18 cellular contexts compared by ENCODE assay signal in genomic region chr1:32666866-32667566, GRCh38. TPM values are rescaled to one million over a fixed set of nuclear protein-coding genes. Genes with fewer than 3 reads are reported as not detected.
DNase-seq lines count a peak whose midpoint lies in the region; ATAC-seq and TF ChIP-seq lines count a peak whose summit lies in the region.
"Had no signal": no experiment of that assay in that cellular context is flagged by ENCODE, and none has a peak within 500 bp of the region (broad histone marks: within the 10 kb centered on the region; RNA-seq: fewer than 3 reads in every experiment).

No MANE protein-coding gene starts in this region.

- CTCF ChIA-PET in activated CD8-positive, alpha-beta T cell treated with anti-CD3 and anti-CD28 coated beads for 36 hours (lab: Charles Lee): no interaction called here
- CTCF ChIA-PET in activated CD8-positive, alpha-beta T cell treated with anti-CD3 and anti-CD28 coated beads, Interleukin-2, amount 10 ng/mL, durations not matched to agents 7 days and 5 days (lab: Charles Lee): no interaction called here

- no peak overlapping the region for H2BK15ac ChIP-seq in mesendoderm (replicated peaks; ENCODE audit: low read depth)

- H3K27me3 Mint-ChIP-seq in activated CD8-positive, alpha-beta T cell treated with anti-CD3 and anti-CD28 coated beads for 36 hours: no peaks in the 10 kb centered on the region
- no peaks in the 10 kb centered on the region for H3K27me3 Mint-ChIP-seq in activated CD8-positive, alpha-beta T cell treated with anti-CD3 and anti-CD28 coated beads, Interleukin-2, amount 10 ng/mL, durations not matched to agents 7 days and 5 days (ENCODE audit: low read depth)
- H3K27me3 Mint-ChIP-seq in endothelial cell (ENCODE audit: unreplicated experiment) (peaks cover 1% of the 10 kb centered on the region), type B pancreatic cell (no peaks in the 10 kb centered on the region)
- H3K27me3 Mint-ChIP-seq: naive B cell had no signal

- H4K8ac ChIP-seq in mesendoderm (ENCODE audit: low read depth, low read length): no peak overlapping the region

- H3K36me3 ChIP-seq in mesendoderm (ENCODE audit: control insufficient read depth, insufficient read depth, low read length) (peaks cover 13% of the 10 kb centered on the region), prostate gland (peaks cover 0 to 22% of the 10 kb centered on the region in 2 donors)

- TF ChIP-seq POLR2A in prostate gland (IDR thresholded peaks at IDR 0.05): no peak

- peaks cover 2% of the 10 kb centered on the region for H3K79me1 ChIP-seq in mesendoderm (ENCODE audit: low read length)

- no peak overlapping the region for H3K56ac ChIP-seq in mesendoderm (ENCODE audit: low read length)

- no peaks in the 10 kb centered on the region for H3K9me3 ChIP-seq in prostate gland
- H3K9me3 ChIP-seq: gastroesophageal sphincter, pancreas, SJSA1 had no signal

- H3K79me2 ChIP-seq in mesendoderm (ENCODE audit: control insufficient read depth, insufficient read depth, low read length): peaks cover 5% of the 10 kb centered on the region

- H2BK5ac ChIP-seq in mesendoderm (ENCODE audit: low read length): no peak overlapping the region

- no peak overlapping the region for H2AK5ac ChIP-seq in mesendoderm (ENCODE audit: low read length)

- no peak overlapping the region for H3K23ac ChIP-seq in mesendoderm (ENCODE audit: low read length)

- TF ChIP-seq CTCF in activated CD8-positive, alpha-beta T cell treated with anti-CD3 and anti-CD28 coated beads for 36 hours (IDR thresholded peaks at IDR 0.05): no peak
- no peak for TF ChIP-seq CTCF in endothelial cell (IDR thresholded peaks at IDR 0.05; ENCODE audit: unreplicated experiment)
- TF ChIP-seq CTCF in type B pancreatic cell (conservative IDR thresholded peaks at IDR 0.05): no peak
- no peak for TF ChIP-seq CTCF in prostate gland (IDR thresholded peaks at IDR 0.05)

- H3K9ac ChIP-seq in mesendoderm (ENCODE audit: low read length): no peak overlapping the region
- H3K9ac ChIP-seq: KMS-11 had no signal

- peaks cover 45% of the 10 kb centered on the region for H3K36me3 Mint-ChIP-seq in activated CD8-positive, alpha-beta T cell treated with anti-CD3 and anti-CD28 coated beads for 36 hours (ENCODE audit: low read depth)
- peaks cover 50% of the 10 kb centered on the region for H3K36me3 Mint-ChIP-seq in activated CD8-positive, alpha-beta T cell treated with anti-CD3 and anti-CD28 coated beads, Interleukin-2, amount 10 ng/mL, durations not matched to agents 7 days and 5 days (ENCODE audit: low read depth)
- H3K36me3 Mint-ChIP-seq in endothelial cell (ENCODE audit: low read depth, unreplicated experiment) (peaks cover 37% of the 10 kb centered on the region), type B pancreatic cell (peaks cover 33% of the 10 kb centered on the region)

- intact Hi-C loops in activated CD8-positive, alpha-beta T cell treated with anti-CD3 and anti-CD28 coated beads for 36 hours (cut with micrococcal nuclease): no loop called here
- intact Hi-C loops in prostate gland (cut with DNase I): no loop called here

- no peak overlapping the region for H4K5ac ChIP-seq in mesendoderm (ENCODE audit: low read length)

- H3K27ac Mint-ChIP-seq in activated CD8-positive, alpha-beta T cell treated with anti-CD3 and anti-CD28 coated beads for 36 hours: peak overlapping the region; percentile 13
- H3K27ac Mint-ChIP-seq in activated CD8-positive, alpha-beta T cell treated with anti-CD3 and anti-CD28 coated beads, Interleukin-2, amount 10 ng/mL, durations not matched to agents 7 days and 5 days: no peak overlapping the region
- H3K27ac Mint-ChIP-seq in endothelial cell (ENCODE audit: unreplicated experiment): no peak overlapping the region
- H3K27ac Mint-ChIP-seq in type B pancreatic cell: peak overlapping the region; percentile 54
- H3K27ac Mint-ChIP-seq: T-helper 2 cell treated with Interferon-gamma antibody and Interleukin-4, amounts not matched to agents 5 μg/mL and 100 μg/mL, for 36 hours had no signal

- no peaks in the 10 kb centered on the region for H3K4me1 ChIP-seq in mesendoderm (ENCODE audit: control insufficient read depth, low read depth, low read length)
- no peaks in the 10 kb centered on the region for H3K4me1 ChIP-seq in prostate gland (replicated peaks)
- H3K4me1 ChIP-seq: pancreas, SJSA1 had no signal

- H3K27me3 ChIP-seq in mesendoderm (ENCODE audit: insufficient read depth, low read length, poor library complexity) (no peaks in the 10 kb centered on the region), prostate gland (replicated peaks; ENCODE audit: insufficient read depth) (no peaks in the 10 kb centered on the region)
- H3K27me3 ChIP-seq: gastroesophageal sphincter, pancreas, SJSA1 had no signal

- no peak for ATAC-seq in activated CD8-positive, alpha-beta T cell treated with anti-CD3 and anti-CD28 coated beads for 36 hours
- no peak for ATAC-seq in activated CD8-positive, alpha-beta T cell treated with anti-CD3 and anti-CD28 coated beads, Interleukin-2, amount 10 ng/mL, durations not matched to agents 7 days and 5 days
- ATAC-seq in HG03571 (IDR thresholded peaks at IDR 0.05; ENCODE audit: unreplicated experiment): no peak
- ATAC-seq in GM18511 (IDR thresholded peaks at IDR 0.05; ENCODE audit: unreplicated experiment): no peak
- ATAC-seq: pancreas had no signal

- H3K4ac ChIP-seq in mesendoderm (ENCODE audit: low read depth, low read length): no peak overlapping the region

- H3K4me3 ChIP-seq in mesendoderm (ENCODE audit: low read length) (no peak overlapping the region), prostate gland (no peak overlapping the region)
- H3K4me3 ChIP-seq: gastroesophageal sphincter, pancreas, SJSA1 had no signal

- POLR2A ChIA-PET in activated CD8-positive, alpha-beta T cell treated with anti-CD3 and anti-CD28 coated beads for 36 hours (lab: Charles Lee): no interaction called here
- POLR2A ChIA-PET in activated CD8-positive, alpha-beta T cell treated with anti-CD3 and anti-CD28 coated beads, Interleukin-2, amount 10 ng/mL, durations not matched to agents 7 days and 5 days (lab: Charles Lee): no interaction called here

- WGBS in mesendoderm (ENCODE audit: extremely low coverage, insufficient coverage, low lambda C conversion rate): no CpG with 5 or more reads among the region's 13 CpGs
- WGBS in prostate gland: 81% methylated on average over 13 of the region's 13 CpGs

- no peak for DNase-seq in activated CD8-positive, alpha-beta T cell treated with anti-CD3 and anti-CD28 coated beads for 36 hours
- DNase-seq in activated CD8-positive, alpha-beta T cell treated with anti-CD3 and anti-CD28 coated beads, Interleukin-2, amount 10 ng/mL, durations not matched to agents 7 days and 5 days: no peak
- DNase-seq in endothelial cell (ENCODE audit: low spot score): no peak
- peak; percentile 21 for DNase-seq in mesendoderm
- DNase-seq in type B pancreatic cell (ENCODE audit: extremely low spot score, unreplicated experiment): no peak
- no peak for DNase-seq in prostate gland (ENCODE audit: low spot score)
- DNase-seq: 8988T; activated effector memory CD4-positive, alpha-beta T cell treated with anti-CD3 and anti-CD28 coated beads, Interleukin-2, amount 50 U/mL, for 16 hours; amniotic stem cell; GDM1; naive B cell; pancreas had no signal

- H3K27ac ChIP-seq in mesendoderm (ENCODE audit: low read depth, low read length): no peak overlapping the region
- no peak overlapping the region for H3K27ac ChIP-seq in prostate gland
- H3K27ac ChIP-seq: KMS-11, pancreas, SJSA1 had no signal

- no peak overlapping the region for H3K18ac ChIP-seq in mesendoderm (ENCODE audit: low read length)

- peaks cover 12% of the 10 kb centered on the region for H3K4me1 Mint-ChIP-seq in activated CD8-positive, alpha-beta T cell treated with anti-CD3 and anti-CD28 coated beads for 36 hours (ENCODE audit: low read depth)
- H3K4me1 Mint-ChIP-seq in activated CD8-positive, alpha-beta T cell treated with anti-CD3 and anti-CD28 coated beads, Interleukin-2, amount 10 ng/mL, durations not matched to agents 7 days and 5 days (ENCODE audit: low read depth): peaks cover 3% of the 10 kb centered on the region
- H3K4me1 Mint-ChIP-seq in endothelial cell (ENCODE audit: unreplicated experiment) (no peaks in the 10 kb centered on the region), type B pancreatic cell (ENCODE audit: unreplicated experiment) (no peaks in the 10 kb centered on the region)

- H2BK120ac ChIP-seq in mesendoderm (ENCODE audit: low read depth, low read length): no peak overlapping the region

- no peak overlapping the region for H3K4me3 Mint-ChIP-seq in activated CD8-positive, alpha-beta T cell treated with anti-CD3 and anti-CD28 coated beads for 36 hours
- no peak overlapping the region for H3K4me3 Mint-ChIP-seq in activated CD8-positive, alpha-beta T cell treated with anti-CD3 and anti-CD28 coated beads, Interleukin-2, amount 10 ng/mL, durations not matched to agents 7 days and 5 days
- H3K4me3 Mint-ChIP-seq in endothelial cell (ENCODE audit: unreplicated experiment) (peak overlapping the region; percentile 47), type B pancreatic cell (no peak overlapping the region)
- H3K4me3 Mint-ChIP-seq: naive B cell; T-helper 2 cell treated with Interferon-gamma antibody and Interleukin-4, amounts not matched to agents 5 μg/mL and 100 μg/mL, for 36 hours had no signal

- H3K9me3 Mint-ChIP-seq in activated CD8-positive, alpha-beta T cell treated with anti-CD3 and anti-CD28 coated beads for 36 hours: no peaks in the 10 kb centered on the region
- no peaks in the 10 kb centered on the region for H3K9me3 Mint-ChIP-seq in activated CD8-positive, alpha-beta T cell treated with anti-CD3 and anti-CD28 coated beads, Interleukin-2, amount 10 ng/mL, durations not matched to agents 7 days and 5 days (ENCODE audit: insufficient read depth)
- H3K9me3 Mint-ChIP-seq in endothelial cell (ENCODE audit: unreplicated experiment): no peaks in the 10 kb centered on the region
- H3K9me3 Mint-ChIP-seq in type B pancreatic cell: no peaks in the 10 kb centered on the region
- H3K9me3 Mint-ChIP-seq: naive B cell; T-helper 2 cell treated with Interferon-gamma antibody and Interleukin-4, amounts not matched to agents 5 μg/mL and 100 μg/mL, for 36 hours had no signal

- no peak overlapping the region for H3K4me2 ChIP-seq in mesendoderm (ENCODE audit: low read length)
- H3K4me2 ChIP-seq: KMS-11 had no signal

RNA-seq across cellular contexts. Expression of gene RBBP4, which starts 16.0 kb away (rescaled TPM):
- 100 to 1,000 TPM; 308 to 318 TPM for total RNA-seq in activated CD8-positive, alpha-beta T cell treated with anti-CD3 and anti-CD28 coated beads for 36 hours
- total RNA-seq in activated CD8-positive, alpha-beta T cell treated with anti-CD3 and anti-CD28 coated beads, Interleukin-2, amount 10 ng/mL, durations not matched to agents 7 days and 5 days: 100 to 1,000 TPM; 290 to 298 TPM
- total RNA-seq in endothelial cell (ENCODE audit: unreplicated experiment) (280 TPM), type B pancreatic cell (ENCODE audit: low replicate concordance) (274 and 386 TPM in 2 replicates), prostate gland (100 to 1,000 TPM; 122 to 183 TPM)
- polyA plus RNA-seq in mesendoderm (2013, experiment 1 of 2): 204 TPM
- polyA plus RNA-seq in mesendoderm (2013, experiment 2 of 2): 210 TPM

RNA-seq across cellular contexts. Expression of gene ZBTB8OS, which starts 16.7 kb away (rescaled TPM):
- 10 to 100 TPM; 53.4 to 57.6 TPM for total RNA-seq in activated CD8-positive, alpha-beta T cell treated with anti-CD3 and anti-CD28 coated beads for 36 hours
- 10 to 100 TPM; 50.5 to 54.1 TPM for total RNA-seq in activated CD8-positive, alpha-beta T cell treated with anti-CD3 and anti-CD28 coated beads, Interleukin-2, amount 10 ng/mL, durations not matched to agents 7 days and 5 days
- 30.2 TPM for total RNA-seq in endothelial cell (ENCODE audit: unreplicated experiment)
- 76.5 TPM for polyA plus RNA-seq in mesendoderm (2013, experiment 1 of 2)
- polyA plus RNA-seq in mesendoderm (2013, experiment 2 of 2): 77.6 TPM
- total RNA-seq in type B pancreatic cell (ENCODE audit: low replicate concordance): 41.7 and 49.8 TPM in 2 replicates
- 10 to 100 TPM; 32.7 to 38.7 TPM for total RNA-seq in prostate gland

RNA-seq across cellular contexts. Expression of gene SYNC, which starts 35.6 kb away (rescaled TPM):
- not detected for total RNA-seq in activated CD8-positive, alpha-beta T cell treated with anti-CD3 and anti-CD28 coated beads for 36 hours
- total RNA-seq in activated CD8-positive, alpha-beta T cell treated with anti-CD3 and anti-CD28 coated beads, Interleukin-2, amount 10 ng/mL, durations not matched to agents 7 days and 5 days: not detected
- total RNA-seq in endothelial cell (ENCODE audit: unreplicated experiment): 0.49 TPM
- polyA plus RNA-seq in mesendoderm (2013, experiment 1 of 2): 0.11 TPM
- 0.06 TPM for polyA plus RNA-seq in mesendoderm (2013, experiment 2 of 2)
- total RNA-seq in type B pancreatic cell (ENCODE audit: low replicate concordance): 1.2 and 1.3 TPM in 2 replicates
- 10 to 100 TPM in 1 of 2 donors, 1 to 10 TPM in 1; 7.9 to 18.2 TPM for total RNA-seq in prostate gland

Comparison
In these comparisons a context has a peak if more than half of its experiments do, and no peak if none do; other contexts are left out.
1. H3K27ac Mint-ChIP-seq: peak in activated CD8-positive, alpha-beta T cell treated with anti-CD3 and anti-CD28 coated beads for 36 hours (single experiment) and type B pancreatic cell (single experiment); none in activated CD8-positive, alpha-beta T cell treated with anti-CD3 and anti-CD28 coated beads, Interleukin-2, amount 10 ng/mL, durations not matched to agents 7 days and 5 days (single experiment) and endothelial cell (single experiment).